8 cellular contexts compared by ENCODE assay signal in the genomic region with DNA sequence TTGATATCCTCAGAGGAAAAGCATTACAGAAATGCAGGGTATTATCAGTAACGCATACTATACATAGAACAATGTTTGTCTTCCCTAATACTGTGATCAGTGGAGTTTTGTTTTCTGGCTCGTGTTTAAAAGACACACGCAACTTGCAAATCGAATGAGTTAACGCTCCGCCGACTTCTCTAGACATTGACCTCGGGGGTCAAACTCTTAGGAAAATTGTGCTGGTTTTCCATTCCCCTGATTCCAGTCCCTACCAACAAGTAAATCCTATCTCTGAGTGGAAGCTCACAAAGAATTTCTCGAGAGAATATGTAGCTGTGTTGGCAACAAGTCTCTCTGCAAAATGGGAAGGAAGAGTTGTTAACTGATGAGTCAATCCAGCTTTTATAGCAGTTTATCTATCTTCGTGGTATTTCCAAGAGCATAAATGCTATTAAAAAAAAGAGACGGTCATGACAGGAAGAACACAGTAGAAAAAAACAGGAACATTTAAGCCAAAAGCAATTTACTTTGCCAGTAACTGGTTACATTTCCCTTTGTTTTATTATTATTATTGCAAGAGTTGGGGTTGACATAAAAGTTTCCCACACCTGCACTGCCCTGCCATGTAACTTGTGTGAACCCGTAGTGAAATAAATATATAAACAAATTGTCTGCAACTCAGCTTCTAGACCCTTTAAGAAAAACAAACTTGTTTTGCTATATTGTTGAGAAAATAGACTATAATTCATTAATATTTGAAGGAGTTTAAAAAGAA.
DNase-seq lines count a peak whose midpoint lies in the region; ATAC-seq and TF ChIP-seq lines count a peak whose summit lies in the region.

No MANE protein-coding gene starts in this region.

- H3K27me3 Mint-ChIP-seq in nephron progenitor cell (ENCODE audit: low read depth, poor library complexity): peaks cover 2% of the 10 kb centered on the region

- H3K4me1 Mint-ChIP-seq in nephron progenitor cell: peaks cover 91% of the 10 kb centered on the region

- DNase-seq in HCEC 1CT: peak; percentile 92
- no peak for DNase-seq in RWPE1 (ENCODE audit: low spot score)
- DNase-seq in epithelial cell of prostate (ENCODE audit: low read depth, low spot score): no peak
- DNase-seq in nephron progenitor cell: no peak
- no peak for DNase-seq in NCI-H146 treated with DMSO at 0.1 percent for 48 hours (lab: John Stamatoyannopoulos, UW; ENCODE audit: unreplicated experiment)
- no peak for DNase-seq in NCI-H510A (lab: John Stamatoyannopoulos, UW)
- no peak for DNase-seq in activated CD4-positive, alpha-beta T cell treated with anti-CD3 and anti-CD28 coated beads for 4 hours

- H3K4me3 Mint-ChIP-seq in nephron progenitor cell: peak overlapping the region; percentile 69

- no peaks in the 10 kb centered on the region for H3K9me3 Mint-ChIP-seq in nephron progenitor cell

- H3K27ac Mint-ChIP-seq in nephron progenitor cell: peak overlapping the region; percentile 81

- TF ChIP-seq CTCF in RWPE1 (conservative IDR thresholded peaks at IDR 0.05; ENCODE audit: low read depth) (no peak), nephron progenitor cell (IDR thresholded peaks at IDR 0.05) (no peak)

- CTCF ChIA-PET in RWPE1 (lab: Yijun Ruan, JAX): interaction anchor here (0.7 kb wide), 1 partner anchor 50 kb away, joined by 6 read pairs; no protein-coding TSS in a partner anchor

- POLR2A ChIA-PET in RWPE1 (lab: Yijun Ruan, JAX; ENCODE audit: low non-redundant PET): no interaction called here

- ATAC-seq in HG03280 (IDR thresholded peaks at IDR 0.05; ENCODE audit: unreplicated experiment): no peak

- H3K36me3 Mint-ChIP-seq in nephron progenitor cell (ENCODE audit: low read depth): peaks cover 5% of the 10 kb centered on the region

- peak overlapping the region; percentile 77 for H3K27ac ChIP-seq in RWPE1
- peak overlapping the region; percentile 68 for H3K27ac ChIP-seq in epithelial cell of prostate
